In genomic region chr13:21435710-21436151, GRCh38 we compare ENCODE assay signal across 9 cellular contexts. TPM values are rescaled to one million over a fixed set of nuclear protein-coding genes. Genes with fewer than 3 reads are reported as not detected.
DNase-seq lines count a peak whose midpoint lies in the region; ATAC-seq, FAIRE-seq and TF ChIP-seq lines count a peak whose summit lies in the region.
"Had no signal": no experiment of that assay in that cellular context is flagged by ENCODE, and none has a peak within 500 bp of the region (broad histone marks: within the 10 kb centered on the region; RNA-seq: fewer than 3 reads in every experiment).

No MANE protein-coding gene starts in this region.

- DNase-seq in MCF 10A (ENCODE audit: unreplicated experiment) (peak; percentile 86), breast epithelium (ENCODE audit: low spot score in 2 of 2) (no peak), astrocyte of the hippocampus (ENCODE audit: low read depth, low spot score) (peak; percentile 72), kidney (peak; percentile 74), occipital lobe (lab: John Stamatoyannopoulos, UW) (no peak)
- peak; percentile 16 for DNase-seq in stimulated activated CD8-positive, alpha-beta memory T cell treated with anti-CD3 and anti-CD28 coated beads, Interleukin-4, amount 100 ng/mL, for 24 hours (ENCODE audit: low read depth)

- TF ChIP-seq POLR2A in breast epithelium (IDR thresholded peaks at IDR 0.05), result no peak

- no peaks in the 10 kb centered on the region for H3K36me3 ChIP-seq in breast epithelium
- H3K36me3 ChIP-seq in kidney (ENCODE audit: control insufficient read depth in 1 of 2, insufficient read depth in 2 of 2, low read length in 2 of 2), result no peaks in the 10 kb centered on the region

- no peaks in the 10 kb centered on the region for H3K36me3 Mint-ChIP-seq in MCF 10A (ENCODE audit: insufficient read depth, unreplicated experiment)

- H3K27me3 ChIP-seq in breast epithelium, result no peaks in the 10 kb centered on the region

- intact Hi-C loops in MCF 10A (cut with micrococcal nuclease) (loop anchor here (2.0 kb wide), 1 partner anchor 23 kb away; the partner anchor contains the start of gene ZDHHC20), breast epithelium (cut with DNase I; ENCODE audit: low total_unique reads) (no loop called here), kidney (cut with DNase I) (no loop called here)

- no TSS peak for BruUV-seq in MCF 10A (replicated peaks; lab: Mats Ljungman, UMichigan)

- H3K9me3 Mint-ChIP-seq in MCF 10A (ENCODE audit: unreplicated experiment), result peaks cover 7% of the 10 kb centered on the region

- H3K27ac ChIP-seq in breast epithelium, result peak overlapping the region in 1 of 2 donors; percentile 30
- H3K27ac ChIP-seq in kidney (ENCODE audit: low read depth in 2 of 2, low read length in 2 of 2), result peak overlapping the region; percentile 15 to 29

- ATAC-seq in HG03097 (IDR thresholded peaks at IDR 0.05; ENCODE audit: low FRiP score, unreplicated experiment) (peak; percentile 91), SK-N-SH treated with all-trans-retinoic acid at 6 μM for 48 hours (peak; percentile 64; the same call in 2 of the 3 replicates)

- no peak for FAIRE-seq in kidney (lab: Jason Lieb, UNC)

- H3K4me3 ChIP-seq in breast epithelium (no peak overlapping the region), kidney (ENCODE audit: low read length in 2 of 2) (no peak overlapping the region)

- peaks cover 29% of the 10 kb centered on the region for H3K4me1 Mint-ChIP-seq in MCF 10A (ENCODE audit: insufficient read depth, unreplicated experiment)

- peak overlapping the region; percentile 59 for H3K4me3 Mint-ChIP-seq in MCF 10A (ENCODE audit: unreplicated experiment)

- H3K4me1 ChIP-seq in breast epithelium, result no peaks in the 10 kb centered on the region
- no peaks in the 10 kb centered on the region for H3K4me1 ChIP-seq in kidney (ENCODE audit: control insufficient read depth in 1 of 2, insufficient read depth in 1 of 2, low read depth in 1 of 2, low read length in 2 of 2)

- H3K9me3 ChIP-seq in breast epithelium, result peaks cover 13 to 14% of the 10 kb centered on the region in 2 donors
- peaks cover 0 to 5% of the 10 kb centered on the region in 2 donors for H3K9me3 ChIP-seq in kidney (ENCODE audit: control insufficient read depth in 1 of 2, low read length in 2 of 2)
- H3K9me3 ChIP-seq: Caco-2 had no signal

- TF ChIP-seq CTCF in MCF 10A (IDR thresholded peaks at IDR 0.05; ENCODE audit: unreplicated experiment) (no peak), breast epithelium (IDR thresholded peaks at IDR 0.05) (no peak), kidney (IDR thresholded peaks at IDR 0.05; ENCODE audit: borderline replicate concordance, extremely low read depth, insufficient read depth) (no peak)

- no peak overlapping the region for H3K9ac ChIP-seq in kidney (ENCODE audit: low read length in 2 of 2)

- peak overlapping the region; percentile 50 for H3K27ac Mint-ChIP-seq in MCF 10A (ENCODE audit: low read depth, unreplicated experiment)

- no peaks in the 10 kb centered on the region for H3K27me3 Mint-ChIP-seq in MCF 10A (ENCODE audit: insufficient read depth, unreplicated experiment)

- POLR2A ChIA-PET in MCF 10A (lab: Yijun Ruan, JAX), result interaction anchor here (0.7 to 2.4 kb wide), 10 partner anchors 14 to 259 kb away, joined by 3 to 21 read pairs (median 5); partner anchors contain the start of genes MRPL57, SKA3 and ZDHHC20

- CTCF ChIA-PET in MCF 10A (lab: Yijun Ruan, JAX), result interaction anchor here (0.6 kb wide), 1 partner anchor 19 kb away, joined by 4 read pairs; no protein-coding TSS in a partner anchor

TF ChIP-seq in SK-N-SH treated with all-trans-retinoic acid at 6 μM for 48 hours, 23 proteins besides CTCF, POLR2A, EP300 and RAD21:
- no peak for TF ChIP-seq ZC3H10 (CRISPR knock-in tag; IDR thresholded peaks at IDR 0.05)
- TF ChIP-seq ZNF70 (CRISPR knock-in tag; IDR thresholded peaks at IDR 0.05), result no peak
- no peak for TF ChIP-seq RARB (CRISPR knock-in tag; IDR thresholded peaks at IDR 0.05)
- no peak for TF ChIP-seq CSDC2 (CRISPR knock-in tag; IDR thresholded peaks at IDR 0.05)
- no peak for TF ChIP-seq SNAI2 (CRISPR knock-in tag; IDR thresholded peaks at IDR 0.05)
- no peak for TF ChIP-seq TSHZ2 (CRISPR knock-in tag; IDR thresholded peaks at IDR 0.05)
- TF ChIP-seq TCF4 (CRISPR knock-in tag; IDR thresholded peaks at IDR 0.05; ENCODE audit: borderline replicate concordance), result no peak
- no peak for TF ChIP-seq CREB5 (CRISPR knock-in tag; IDR thresholded peaks at IDR 0.05; ENCODE audit: low read depth)
- TF ChIP-seq ISL1 (CRISPR knock-in tag; IDR thresholded peaks at IDR 0.05), result no peak
- no peak for TF ChIP-seq ZFP30 (CRISPR knock-in tag; IDR thresholded peaks at IDR 0.05)
- TF ChIP-seq GLIS3 (CRISPR knock-in tag; IDR thresholded peaks at IDR 0.05), result no peak
- no peak for TF ChIP-seq CSRNP3 (CRISPR knock-in tag; IDR thresholded peaks at IDR 0.05)
- no peak for TF ChIP-seq ARNTL (CRISPR knock-in tag; IDR thresholded peaks at IDR 0.05; ENCODE audit: borderline replicate concordance, low read depth)
- no peak for TF ChIP-seq ZNF565 (CRISPR knock-in tag; conservative IDR thresholded peaks at IDR 0.05; ENCODE audit: low read depth)
- TF ChIP-seq ZNF8 (CRISPR knock-in tag; IDR thresholded peaks at IDR 0.05), result no peak

RNA-seq across cellular contexts. Expression of gene ZDHHC20, which starts 23.4 kb away (rescaled TPM):
- total RNA-seq in MCF 10A (2022) (33.5 and 42.2 TPM in 2 replicates), breast epithelium (10 to 100 TPM; 50.9 to 79.0 (median 57.7) TPM), kidney (36.1 TPM), occipital lobe (159 TPM)
- 7.2 TPM for polyA plus RNA-seq in kidney (ENCODE audit: insufficient read depth, low read depth, low replicate concordance)

Comparison
In these comparisons a context has a peak if more than half of its experiments do, and no peak if none do; other contexts are left out.
1. DNase-seq: peak in MCF 10A (single experiment), astrocyte of the hippocampus (single experiment), kidney (single experiment) and stimulated activated CD8-positive, alpha-beta memory T cell treated with anti-CD3 and anti-CD28 coated beads, Interleukin-4, amount 100 ng/mL, for 24 hours (single experiment); none in breast epithelium (0 of 2) and occipital lobe (single experiment).